In the genomic region with DNA sequence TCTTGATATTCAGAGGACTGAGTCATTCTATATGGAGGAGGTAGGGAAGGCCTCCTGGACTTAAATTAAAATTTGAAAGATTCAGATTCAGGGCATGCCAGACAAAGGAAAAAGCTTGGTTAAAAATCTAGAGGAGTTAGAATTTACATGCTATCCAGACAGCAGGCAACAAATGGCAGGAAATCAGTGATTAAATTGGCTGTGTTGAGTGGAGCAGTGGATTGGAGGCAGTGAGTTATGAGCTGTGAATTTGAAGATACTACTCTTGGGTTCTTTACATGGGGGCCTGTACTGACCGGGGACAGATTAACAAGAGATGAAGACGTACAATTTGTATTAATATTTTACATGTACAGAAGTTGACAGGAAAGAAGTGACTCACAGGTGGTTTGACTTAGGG, we compare ENCODE assay signal across 16 cellular contexts. TPM values are rescaled to one million over a fixed set of nuclear protein-coding genes. Genes with fewer than 3 reads are reported as not detected.
DNase-seq lines count a peak whose midpoint lies in the region; ATAC-seq and TF ChIP-seq lines count a peak whose summit lies in the region.
"Had no signal": no experiment of that assay in that cellular context is flagged by ENCODE, and none has a peak within 500 bp of the region (broad histone marks: within the 10 kb centered on the region; RNA-seq: fewer than 3 reads in every experiment).

No MANE protein-coding gene starts in this region.

- peaks cover 7% of the 10 kb centered on the region for H3F3A ChIP-seq in smooth muscle cell (ENCODE audit: low read depth)

- H3K27ac ChIP-seq in mesendoderm (ENCODE audit: low read depth, low read length) (no peak overlapping the region), smooth muscle cell (ENCODE audit: low read depth) (peak overlapping the region; percentile 25)
- H3K27ac ChIP-seq: A549, BLaER1 had no signal

- H2BK120ac ChIP-seq in mesendoderm (ENCODE audit: low read depth, low read length) = no peak overlapping the region

- no peaks in the 10 kb centered on the region for H4K20me1 ChIP-seq in smooth muscle cell (ENCODE audit: low read depth)
- H4K20me1 ChIP-seq: BLaER1 had no signal

- H2AFZ ChIP-seq in smooth muscle cell (ENCODE audit: low read depth) = peak overlapping the region; percentile 4
- H2AFZ ChIP-seq: GM23338 had no signal

- H4K5ac ChIP-seq in mesendoderm (ENCODE audit: low read length) = no peak overlapping the region

- H3K9me3 ChIP-seq in smooth muscle cell (replicated peaks; ENCODE audit: low read depth) = no peaks in the 10 kb centered on the region
- H3K9me3 ChIP-seq: A549, BLaER1 had no signal

- H3K4me3 ChIP-seq in mesendoderm (ENCODE audit: low read length) = no peak overlapping the region
- H3K4me3 ChIP-seq in smooth muscle cell = no peak overlapping the region
- H3K4me3 ChIP-seq: A549, BLaER1, GM23338, K562 had no signal

- DNase-seq in NCI-H69 (lab: John Stamatoyannopoulos, UW) (peak; percentile 13), amniotic epithelial cell (ENCODE audit: low read depth) (peak; percentile 4), mesendoderm (peak; percentile 70), smooth muscle cell (lab: John Stamatoyannopoulos, UW; ENCODE audit: unreplicated experiment) (no peak), 8988T (no peak)
- DNase-seq: CD4-positive, alpha-beta memory T cell; GDM1; HCEC 1CT; IMR-90 had no signal

- no peaks in the 10 kb centered on the region for H3K79me2 ChIP-seq in mesendoderm (ENCODE audit: control insufficient read depth, insufficient read depth, low read length)
- H3K79me2 ChIP-seq in smooth muscle cell (ENCODE audit: low read depth) = no peaks in the 10 kb centered on the region

- no peak overlapping the region for H3K23ac ChIP-seq in mesendoderm (ENCODE audit: low read length)

- H3K4ac ChIP-seq in mesendoderm (ENCODE audit: low read depth, low read length) = no peak overlapping the region

- no peaks in the 10 kb centered on the region for H3K79me1 ChIP-seq in mesendoderm (ENCODE audit: low read length)

- no peaks in the 10 kb centered on the region for H3K36me3 ChIP-seq in mesendoderm (ENCODE audit: control insufficient read depth, insufficient read depth, low read length)
- H3K36me3 ChIP-seq in smooth muscle cell (ENCODE audit: low read depth) = no peaks in the 10 kb centered on the region
- H3K36me3 ChIP-seq: BLaER1 had no signal

- no peak overlapping the region for H2AK5ac ChIP-seq in mesendoderm (ENCODE audit: low read length)

- WGBS in mesendoderm (ENCODE audit: extremely low coverage, insufficient coverage, low lambda C conversion rate) = no CpG with 5 or more reads among the region's 2 CpGs
- WGBS in smooth muscle cell (ENCODE audit: low lambda C conversion rate) = 6% methylated on average over 2 of the region's 2 CpGs

- H3K4me2 ChIP-seq in mesendoderm (ENCODE audit: low read length) (no peak overlapping the region), smooth muscle cell (peak overlapping the region; percentile 38)
- H3K4me2 ChIP-seq: A549, BLaER1, GM23338 had no signal

- H3K27me3 ChIP-seq in mesendoderm (ENCODE audit: insufficient read depth, low read length, poor library complexity) (no peaks in the 10 kb centered on the region), smooth muscle cell (ENCODE audit: low read depth) (no peaks in the 10 kb centered on the region)
- H3K27me3 ChIP-seq: BLaER1 had no signal

- H4K8ac ChIP-seq in mesendoderm (ENCODE audit: low read depth, low read length) = no peak overlapping the region

- H2BK5ac ChIP-seq in mesendoderm (ENCODE audit: low read length) = no peak overlapping the region

- H3K9ac ChIP-seq in mesendoderm (ENCODE audit: low read length) = no peak overlapping the region
- no peak overlapping the region for H3K9ac ChIP-seq in smooth muscle cell (ENCODE audit: low read depth)
- H3K9ac ChIP-seq: BLaER1 had no signal

- no peak overlapping the region for H2BK15ac ChIP-seq in mesendoderm (replicated peaks; ENCODE audit: low read depth)

- H3K56ac ChIP-seq in mesendoderm (ENCODE audit: low read length) = no peak overlapping the region

- no peaks in the 10 kb centered on the region for H3K4me1 ChIP-seq in mesendoderm (ENCODE audit: control insufficient read depth, low read depth, low read length)
- no peaks in the 10 kb centered on the region for H3K4me1 ChIP-seq in smooth muscle cell (ENCODE audit: low read depth)
- H3K4me1 ChIP-seq: A549, BLaER1 had no signal

- H3K18ac ChIP-seq in mesendoderm (ENCODE audit: low read length) = no peak overlapping the region

- ATAC-seq in HG03025 (IDR thresholded peaks at IDR 0.05; ENCODE audit: low FRiP score, unreplicated experiment) (no peak), GM19463 (IDR thresholded peaks at IDR 0.05; ENCODE audit: unreplicated experiment) (no peak)
- ATAC-seq: A549, GM23338, K562 had no signal

- no peak for TF ChIP-seq CTCF in smooth muscle cell (IDR thresholded peaks at IDR 0.05; ENCODE audit: borderline replicate concordance, insufficient read depth, poor library complexity, severe bottlenecking)

RNA-seq across cellular contexts. Expression of gene NRXN1, which starts 53.7 kb away (rescaled TPM):
- polyA plus RNA-seq in mesendoderm (2013, experiment 1 of 2) = 2.7 TPM
- polyA plus RNA-seq in mesendoderm (2013, experiment 2 of 2) = 2.2 TPM
- 0.27 and 0.45 TPM in 2 replicates for total RNA-seq in smooth muscle cell
- polyA plus RNA-seq in smooth muscle cell = 0.20 and 1.3 TPM in 2 replicates
- total RNA-seq: CD4-positive, alpha-beta memory T cell; K562 had no signal
- polyA plus RNA-seq: A549; CD14-positive monocyte; CD4-positive, alpha-beta memory T cell; K562 had no signal

Comparison
In these comparisons a context has a peak if more than half of its experiments do, and no peak if none do; other contexts are left out.
1. DNase-seq: peak in NCI-H69 (single experiment), amniotic epithelial cell (single experiment) and mesendoderm (single experiment); none in smooth muscle cell (single experiment) and 8988T (single experiment).